In the genomic region with DNA sequence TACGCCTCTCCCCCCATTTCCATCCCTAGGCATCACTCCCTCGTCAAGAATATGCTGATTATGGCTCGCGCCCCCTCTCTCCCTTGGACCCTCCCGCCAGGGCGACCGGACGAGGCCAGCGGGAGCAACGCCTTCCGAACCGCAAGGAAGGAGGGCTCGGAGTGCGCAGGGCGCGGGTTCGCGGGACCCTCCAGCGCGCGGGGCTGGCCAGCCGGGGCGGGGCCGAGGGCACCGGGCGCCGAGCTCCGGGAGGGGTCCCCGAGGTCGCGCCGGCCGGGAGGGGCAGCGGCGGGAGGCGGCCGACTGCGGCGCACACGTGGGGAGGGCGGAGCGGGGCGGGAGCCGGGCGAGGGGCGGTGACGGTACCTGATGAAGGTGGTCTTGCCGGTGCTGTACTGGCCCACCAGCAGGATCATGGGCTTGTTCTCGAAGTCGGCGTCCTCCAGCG, we compare ENCODE assay signal across 8 cellular contexts. TPM values are rescaled to one million over a fixed set of nuclear protein-coding genes. Genes with fewer than 3 reads are reported as not detected.
DNase-seq lines count a peak whose midpoint lies in the region; ATAC-seq and TF ChIP-seq lines count a peak whose summit lies in the region.

No MANE protein-coding gene starts in this region.

- intact Hi-C loops in dorsolateral prefrontal cortex (cut with DNase I) (loop anchor here (5.0 to 10.0 kb wide), 4 partner anchors 55 to 200 kb away; partner anchors contain the start of genes JMJD7 (in 1 of the 2) and MAPKBP1 (in 1 of the 2)), mucosa of descending colon (cut with DNase I, micrococcal nuclease) (loop anchor here in 1 of 2 donors (5.0 kb wide), 1 partner anchor 45 kb away; no protein-coding TSS in a partner anchor)

- peaks cover 0 to 5% (median 0%) of the 10 kb centered on the region in 45 donors for H3K27me3 ChIP-seq in dorsolateral prefrontal cortex

- TF ChIP-seq CTCF in GM13976 (IDR thresholded peaks at IDR 0.05; ENCODE audit: borderline replicate concordance, control extremely low read depth, extremely low read depth, insufficient read depth, missing control alignments) (no peak), NB4 (IDR thresholded peaks at IDR 0.05; ENCODE audit: low read depth, low read length) (no peak), dorsolateral prefrontal cortex (IDR thresholded peaks at IDR 0.05 in 54 of 56, conservative IDR thresholded peaks at IDR 0.05 in 2 of 56; ENCODE audit: low read depth in 1 of 56, partially characterized antibody in 56 of 56) (no peak), mucosa of descending colon (IDR thresholded peaks at IDR 0.05) (no peak)

- H3K36me3 ChIP-seq in mucosa of descending colon (ENCODE audit: low read depth) = no peaks in the 10 kb centered on the region

- H3K9me3 ChIP-seq in mucosa of descending colon = no peaks in the 10 kb centered on the region

- H3K4me1 ChIP-seq in mucosa of descending colon (ENCODE audit: low read depth) = peaks cover 16% of the 10 kb centered on the region

- H3K27ac ChIP-seq in dorsolateral prefrontal cortex = peak overlapping the region in 53 of 59 donors; percentile 27 to 93 (median 74)

- peak overlapping the region; percentile 77 for H3K4me3 ChIP-seq in NB4 (ENCODE audit: low read depth, low read length)
- peak overlapping the region; percentile 65 to 98 (median 88) for H3K4me3 ChIP-seq in dorsolateral prefrontal cortex
- H3K4me3 ChIP-seq in mucosa of descending colon = peak overlapping the region; percentile 90

- peak; percentile 60 for DNase-seq in GM13976 (ENCODE audit: low spot score)
- no peak for DNase-seq in NB4 (ENCODE audit: low read depth)
- DNase-seq in dorsolateral prefrontal cortex = peak in 2 of 10 donors; percentile 10 to 49
- DNase-seq in mucosa of descending colon = peak in 1 of 3 donors; percentile 61
- DNase-seq in NCI-H2029 treated with DMSO at 0.1 percent for 48 hours (lab: John Stamatoyannopoulos, UW) = no peak
- no peak for DNase-seq in NCI-H774 (lab: John Stamatoyannopoulos, UW)
- no peak for DNase-seq in SW480 (ENCODE audit: low spot score)

- ATAC-seq in GM21737 (IDR thresholded peaks at IDR 0.05; ENCODE audit: unreplicated experiment) (peak; percentile 24), mucosa of descending colon (peak; percentile 52)

- in situ Hi-C loops in GM13976 (cut with MboI; ENCODE audit: low sequenced_read_pairs, unreplicated experiment) = no loop called here

- TF ChIP-seq POLR2A in NB4 (IDR thresholded peaks at IDR 0.05; ENCODE audit: extremely low read depth, insufficient read length) = no peak

RNA-seq across cellular contexts. Expression of gene EHD4, which starts 0.4 kb away (rescaled TPM):
- 10 to 100 TPM in 1 of 120 experiments, 1 to 10 TPM in 119; 3.6 to 11.6 (median 6.1) TPM for total RNA-seq in dorsolateral prefrontal cortex
- total RNA-seq in mucosa of descending colon = 10 to 100 TPM; 26.4 to 39.0 (median 35.0) TPM

RNA-seq across cellular contexts. Expression of gene PLA2G4E, which starts 48.9 kb away (rescaled TPM):
- total RNA-seq in dorsolateral prefrontal cortex (under 1 TPM in 61 of 120 experiments, not detected in 59; 0.07 to 0.44 (median 0.19) TPM), mucosa of descending colon (under 1 TPM; 0.06 to 0.27 (median 0.09) TPM)
